In genomic region chr5:129135633-129136032, GRCh38 we compare ENCODE assay signal across 9 cellular contexts. TPM values are rescaled to one million over a fixed set of nuclear protein-coding genes. Genes with fewer than 3 reads are reported as not detected.
DNase-seq lines count a peak whose midpoint lies in the region; ATAC-seq and TF ChIP-seq lines count a peak whose summit lies in the region.
"Had no signal": no experiment of that assay in that cellular context is flagged by ENCODE, and none has a peak within 500 bp of the region (broad histone marks: within the 10 kb centered on the region; RNA-seq: fewer than 3 reads in every experiment).

No MANE protein-coding gene starts in this region.

- H3K36me3 Mint-ChIP-seq in endothelial cell (ENCODE audit: low read depth, unreplicated experiment), result no peaks in the 10 kb centered on the region

- TF ChIP-seq CTCF in GM13977 (IDR thresholded peaks at IDR 0.05; ENCODE audit: extremely low read depth, insufficient read depth, missing control alignments), result peak; percentile 26
- peak; percentile 19 for TF ChIP-seq CTCF in endothelial cell (IDR thresholded peaks at IDR 0.05; ENCODE audit: unreplicated experiment)

- no peak overlapping the region for H3K4me3 Mint-ChIP-seq in endothelial cell (ENCODE audit: unreplicated experiment)

- H3K27ac Mint-ChIP-seq in endothelial cell (ENCODE audit: unreplicated experiment), result no peak overlapping the region

- in situ Hi-C loops in GM13977 (cut with MboI; ENCODE audit: low pct_unique_long_range_greater_than_20kb, low sequenced_read_pairs, unreplicated experiment), result loop anchor here (25.0 kb wide), 1 partner anchor 223 kb away; no protein-coding TSS in a partner anchor

- H3K9me3 Mint-ChIP-seq in endothelial cell (ENCODE audit: unreplicated experiment), result no peaks in the 10 kb centered on the region

- no peak for DNase-seq in GM13977 (ENCODE audit: low spot score)
- DNase-seq in endothelial cell (ENCODE audit: low spot score), result no peak
- no peak for DNase-seq in NCI-H1417 treated with DMSO at 0.1 percent for 48 hours (lab: John Stamatoyannopoulos, UW)
- DNase-seq in activated CD8-positive, alpha-beta memory T cell treated with anti-CD3 and anti-CD28 coated beads, Interleukin-2, amount 50 U/mL, for 4 hours, result no peak
- DNase-seq in RPMI8226, result no peak
- DNase-seq: activated CD4-positive, alpha-beta T cell treated with anti-CD3 and anti-CD28 coated beads, Interleukin-2, amount 50 U/mL, for 48 hours; stimulated activated CD4-positive, alpha-beta T cell treated with anti-CD3 and anti-CD28 coated beads, Interleukin-4, amount 100 ng/mL, for 1 hour had no signal

- no peaks in the 10 kb centered on the region for H3K4me1 Mint-ChIP-seq in endothelial cell (ENCODE audit: unreplicated experiment)

- H3K27me3 Mint-ChIP-seq in endothelial cell (ENCODE audit: unreplicated experiment), result peaks cover 1% of the 10 kb centered on the region

- ATAC-seq in GM21381 (IDR thresholded peaks at IDR 0.05; ENCODE audit: unreplicated experiment) (peak; percentile 72), HG03439 (IDR thresholded peaks at IDR 0.05; ENCODE audit: unreplicated experiment) (peak; percentile 59)

RNA-seq across cellular contexts. Expression of gene ISOC1, which starts 41.1 kb away (rescaled TPM):
- total RNA-seq in endothelial cell (ENCODE audit: unreplicated experiment), result 32.4 TPM
